9 cellular contexts compared by ENCODE assay signal in genomic region chr2:72142743-72143440, GRCh38. TPM values are rescaled to one million over a fixed set of nuclear protein-coding genes. Genes with fewer than 3 reads are reported as not detected.
DNase-seq lines count a peak whose midpoint lies in the region; ATAC-seq and TF ChIP-seq lines count a peak whose summit lies in the region.
"Had no signal": no experiment of that assay in that cellular context is flagged by ENCODE, and none has a peak within 500 bp of the region (broad histone marks: within the 10 kb centered on the region; RNA-seq: fewer than 3 reads in every experiment).

No MANE protein-coding gene starts in this region.

- TF ChIP-seq CTCF in choroid plexus epithelial cell (conservative IDR thresholded peaks at IDR 0.05; ENCODE audit: low read depth, low read length) (no peak), smooth muscle cell (IDR thresholded peaks at IDR 0.05; ENCODE audit: borderline replicate concordance, insufficient read depth, poor library complexity, severe bottlenecking) (no peak)
- no peak for TF ChIP-seq CTCF in activated CD8-positive, alpha-beta T cell treated with anti-CD3 and anti-CD28 coated beads for 36 hours (IDR thresholded peaks at IDR 0.05)

- peaks cover 22% of the 10 kb centered on the region for H3K4me1 Mint-ChIP-seq in activated CD8-positive, alpha-beta T cell treated with anti-CD3 and anti-CD28 coated beads for 36 hours (ENCODE audit: low read depth)

- H3K9me3 Mint-ChIP-seq in activated CD8-positive, alpha-beta T cell treated with anti-CD3 and anti-CD28 coated beads for 36 hours: no peaks in the 10 kb centered on the region

- no peaks in the 10 kb centered on the region for H4K20me1 ChIP-seq in smooth muscle cell (ENCODE audit: low read depth)

- peak; percentile 45 for DNase-seq in choroid plexus epithelial cell (ENCODE audit: low read depth)
- DNase-seq in left kidney (ENCODE audit: low read depth, low spot score): peak; percentile 88
- no peak for DNase-seq in smooth muscle cell (lab: John Stamatoyannopoulos, UW; ENCODE audit: unreplicated experiment)
- no peak for DNase-seq in activated CD8-positive, alpha-beta T cell treated with anti-CD3 and anti-CD28 coated beads for 36 hours
- no peak for DNase-seq in kidney tubule cell (ENCODE audit: low spot score)

- H3K4me1 ChIP-seq in HUES48 (ENCODE audit: control insufficient read depth, insufficient read depth, low read length) (peaks cover 26% of the 10 kb centered on the region), smooth muscle cell (ENCODE audit: low read depth) (peaks cover 47% of the 10 kb centered on the region)

- H3K9ac ChIP-seq in HUES48 (ENCODE audit: low read depth, low read length) (no peak overlapping the region), smooth muscle cell (ENCODE audit: low read depth) (no peak overlapping the region)

- intact Hi-C loops in activated CD8-positive, alpha-beta T cell treated with anti-CD3 and anti-CD28 coated beads for 36 hours (cut with micrococcal nuclease): no loop called here

- no peak overlapping the region for H2AFZ ChIP-seq in smooth muscle cell (ENCODE audit: low read depth)

- H3K27me3 ChIP-seq in HUES48 (ENCODE audit: control insufficient read depth, insufficient read depth, low read length) (peaks cover 97% of the 10 kb centered on the region), smooth muscle cell (ENCODE audit: low read depth) (peaks cover 63% of the 10 kb centered on the region)

- no peak for TF ChIP-seq POLR2A in GM18505 (IDR thresholded peaks at IDR 0.05; ENCODE audit: borderline replicate concordance, extremely low read depth, insufficient read depth, insufficient read length)

- H3K4me3 Mint-ChIP-seq in activated CD8-positive, alpha-beta T cell treated with anti-CD3 and anti-CD28 coated beads for 36 hours: no peak overlapping the region

- no peak for ATAC-seq in activated CD8-positive, alpha-beta T cell treated with anti-CD3 and anti-CD28 coated beads for 36 hours
- no peak for ATAC-seq in HG03565 (IDR thresholded peaks at IDR 0.05; ENCODE audit: unreplicated experiment)
- ATAC-seq in GM18505 (IDR thresholded peaks at IDR 0.05; ENCODE audit: unreplicated experiment): no peak

- 6% methylated on average over 39 of the region's 45 CpGs for WGBS in smooth muscle cell (ENCODE audit: low lambda C conversion rate)

- no peaks in the 10 kb centered on the region for H3F3A ChIP-seq in smooth muscle cell (ENCODE audit: low read depth)

- POLR2A ChIA-PET in activated CD8-positive, alpha-beta T cell treated with anti-CD3 and anti-CD28 coated beads for 36 hours (lab: Charles Lee): no interaction called here

- CTCF ChIA-PET in activated CD8-positive, alpha-beta T cell treated with anti-CD3 and anti-CD28 coated beads for 36 hours (lab: Charles Lee): no interaction called here

- H3K79me2 ChIP-seq in smooth muscle cell (ENCODE audit: low read depth): no peaks in the 10 kb centered on the region

- H3K36me3 Mint-ChIP-seq in activated CD8-positive, alpha-beta T cell treated with anti-CD3 and anti-CD28 coated beads for 36 hours (ENCODE audit: low read depth): no peaks in the 10 kb centered on the region

- H3K36me3 ChIP-seq in HUES48 (ENCODE audit: control insufficient read depth, insufficient read depth, low read length): no peaks in the 10 kb centered on the region
- no peaks in the 10 kb centered on the region for H3K36me3 ChIP-seq in smooth muscle cell (ENCODE audit: low read depth)
- H3K36me3 ChIP-seq: SJSA1 had no signal

- peak overlapping the region; percentile 88 for H3K4me2 ChIP-seq in smooth muscle cell

- peak overlapping the region; percentile 45 for H3K4me3 ChIP-seq in HUES48 (ENCODE audit: low read depth, low read length)
- H3K4me3 ChIP-seq in choroid plexus epithelial cell (ENCODE audit: low read depth, low read length): peak overlapping the region; percentile 36
- H3K4me3 ChIP-seq in smooth muscle cell: peak overlapping the region; percentile 54
- H3K4me3 ChIP-seq: SJSA1 had no signal

- peaks cover 39% of the 10 kb centered on the region for H3K27me3 Mint-ChIP-seq in activated CD8-positive, alpha-beta T cell treated with anti-CD3 and anti-CD28 coated beads for 36 hours

- H3K27ac ChIP-seq in HUES48 (ENCODE audit: low read depth, low read length): no peak overlapping the region
- H3K27ac ChIP-seq in smooth muscle cell (ENCODE audit: low read depth): no peak overlapping the region
- H3K27ac ChIP-seq: SJSA1 had no signal

- H3K27ac Mint-ChIP-seq in activated CD8-positive, alpha-beta T cell treated with anti-CD3 and anti-CD28 coated beads for 36 hours: no peak overlapping the region

- H3K9me3 ChIP-seq in HUES48 (ENCODE audit: control insufficient read depth, insufficient read depth, low read length) (no peaks in the 10 kb centered on the region), smooth muscle cell (replicated peaks; ENCODE audit: low read depth) (no peaks in the 10 kb centered on the region)

RNA-seq across cellular contexts. Expression of gene CYP26B1, which starts 4.8 kb away (rescaled TPM):
- 1.1 and 2.4 TPM in 2 replicates for total RNA-seq in smooth muscle cell
- 0.48 and 0.93 TPM in 2 replicates for polyA plus RNA-seq in smooth muscle cell
- not detected for total RNA-seq in activated CD8-positive, alpha-beta T cell treated with anti-CD3 and anti-CD28 coated beads for 36 hours

Comparison
In these comparisons a context has a peak if more than half of its experiments do, and no peak if none do; other contexts are left out.
1. DNase-seq: peak in choroid plexus epithelial cell (single experiment) and left kidney (single experiment); none in smooth muscle cell (single experiment), activated CD8-positive, alpha-beta T cell treated with anti-CD3 and anti-CD28 coated beads for 36 hours (single experiment) and kidney tubule cell (single experiment).
2. Peak in every context shown above with its lines, with median percentiles within 50 percentile points of each other: H3K4me3 ChIP-seq.